Comparison of ENCODE assay signal across 21 cellular contexts in the genomic region with DNA sequence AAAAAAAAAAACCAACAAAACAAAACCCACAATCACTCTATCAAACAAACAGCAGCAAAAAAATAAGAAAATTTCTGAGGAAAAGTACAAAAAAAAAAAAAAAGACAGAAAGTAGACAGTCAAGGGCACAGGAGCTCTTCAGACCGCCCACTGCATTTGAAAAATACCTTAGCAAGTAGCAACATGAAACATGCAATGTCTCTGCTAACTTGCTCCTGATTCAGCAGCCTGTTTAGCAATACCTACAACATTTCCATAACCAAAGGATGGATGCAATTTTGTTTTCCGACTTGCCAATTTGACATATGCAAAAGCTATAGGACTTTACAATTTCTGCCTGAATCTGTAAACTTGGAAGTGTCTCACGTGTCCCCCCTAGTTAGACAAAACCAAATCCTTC. TPM values are rescaled to one million over a fixed set of nuclear protein-coding genes. Genes with fewer than 3 reads are reported as not detected.
A peak's percentile ranks its signal among the peaks of the same experiment; 100 is the strongest.
DNase-seq lines count a peak whose midpoint lies in the region; ATAC-seq, FAIRE-seq and TF ChIP-seq lines count a peak whose summit lies in the region.
"Had no signal": no experiment of that assay in that cellular context is flagged by ENCODE, and none has a peak within 500 bp of the region (broad histone marks: within the 10 kb centered on the region; RNA-seq: fewer than 3 reads in every experiment).

No MANE protein-coding gene starts in this region.

- H3K36me3 ChIP-seq in GM23338 (ENCODE audit: insufficient read depth) (0 out of 2 replicates have a peak, but pooled peaks cover 2% of the 10 kb centered on the region), bronchial epithelial cell (ENCODE audit: control insufficient read depth, insufficient read depth, low read length) (no peaks in the 10 kb centered on the region)

- no peak for TF ChIP-seq CTCF in CD4-positive, alpha-beta T cell (IDR thresholded peaks at IDR 0.05)
- TF ChIP-seq CTCF in GM23338 (conservative IDR thresholded peaks at IDR 0.05; ENCODE audit: low read depth in 2 of 2) = no peak
- TF ChIP-seq CTCF in bronchial epithelial cell (IDR thresholded peaks at IDR 0.05; ENCODE audit: insufficient read depth, low read length, severe bottlenecking) = no peak
- TF ChIP-seq CTCF in natural killer cell (IDR thresholded peaks at IDR 0.05) = no peak

- H3K9me2 ChIP-seq in GM23338 (ENCODE audit: insufficient read depth) = no peaks in the 10 kb centered on the region

- peaks cover 80% of the 10 kb centered on the region for H3K36me3 Mint-ChIP-seq in CD4-positive, alpha-beta T cell (ENCODE audit: low read depth)
- H3K36me3 Mint-ChIP-seq in GM23338 (ENCODE audit: low read depth) (peaks cover 4% of the 10 kb centered on the region; the same call in 1 of the 3 replicates), natural killer cell (peaks cover 6% of the 10 kb centered on the region)

- H3K27me3 ChIP-seq in CD4-positive, alpha-beta T cell (ENCODE audit: control insufficient read depth, insufficient read depth, low read length) = no peaks in the 10 kb centered on the region
- no peaks in the 10 kb centered on the region for H3K27me3 ChIP-seq in GM23338 (ENCODE audit: insufficient read depth)
- no peaks in the 10 kb centered on the region for H3K27me3 ChIP-seq in bronchial epithelial cell (ENCODE audit: control insufficient read depth, insufficient read depth, low read length)
- H3K27me3 ChIP-seq: right atrium auricular region, tibial nerve had no signal

- H3K9me3 ChIP-seq in CD4-positive, alpha-beta T cell (ENCODE audit: control insufficient read depth, low read length) = no peaks in the 10 kb centered on the region
- H3K9me3 ChIP-seq: right atrium auricular region, tibial nerve had no signal

- H2AFZ ChIP-seq in GM23338 = no peak overlapping the region

- H3K9me3 Mint-ChIP-seq in CD4-positive, alpha-beta T cell = no peaks in the 10 kb centered on the region
- H3K9me3 Mint-ChIP-seq in GM23338 (no peaks in the 10 kb centered on the region), natural killer cell (no peaks in the 10 kb centered on the region)

- no peak for DNase-seq in CD4-positive, alpha-beta T cell
- no peak for DNase-seq in GM23338 (ENCODE audit: low spot score)
- DNase-seq in bronchial epithelial cell (ENCODE audit: low read depth) = peak; percentile 94
- no peak for DNase-seq in natural killer cell
- no peak for DNase-seq in NCI-H2029 (lab: John Stamatoyannopoulos, UW)
- no peak for DNase-seq in NCI-H1105 treated with DMSO at 0.1 percent for 48 hours (lab: John Stamatoyannopoulos, UW)
- DNase-seq: activated CD4-positive, alpha-beta T cell treated with anti-CD3 and anti-CD28 coated beads, Interleukin-2, amount 50 U/mL, for 48 hours; amygdala; NCI-H1417; NCI-H2171; occipital lobe; OCI-M1; SIG-M5; stimulated activated CD4-positive, alpha-beta T cell treated with anti-CD3 and anti-CD28 coated beads, Interleukin-15, amount 100 ng/mL, for 24 hours had no signal

- intact Hi-C loops in CD4-positive, alpha-beta T cell (cut with DNase I, micrococcal nuclease) = no loop called here
- intact Hi-C loops in natural killer cell (cut with micrococcal nuclease) = no loop called here

- no peaks in the 10 kb centered on the region for H3K79me2 ChIP-seq in GM23338 (replicated peaks; ENCODE audit: insufficient read depth)

- H4K20me1 ChIP-seq in GM23338 (replicated peaks; ENCODE audit: insufficient read depth) = no peaks in the 10 kb centered on the region

- H3K27ac Mint-ChIP-seq in CD4-positive, alpha-beta T cell = peak overlapping the region; percentile 75
- H3K27ac Mint-ChIP-seq in GM23338 (peak overlapping the region; percentile 71), natural killer cell (peak overlapping the region; percentile 64 to 67)

- POLR2A ChIA-PET in CD4-positive, alpha-beta T cell (lab: Charles Lee) = interaction anchor here (0.6 kb wide), 1 partner anchor 1910 kb away, joined by 3 read pairs; the partner anchor contains the start of gene CDK12

- FAIRE-seq in bronchial epithelial cell (lab: Jason Lieb, UNC) = no peak
- FAIRE-seq: D721Med, GM19239, H54 had no signal

- H3K27ac ChIP-seq in CD4-positive, alpha-beta T cell (ENCODE audit: low read depth, low read length) = no peak overlapping the region
- no peak overlapping the region for H3K27ac ChIP-seq in GM23338 (ENCODE audit: low read depth)
- H3K27ac ChIP-seq: right atrium auricular region, tibial nerve, VCaP had no signal

- H3K4me3 ChIP-seq in GM23338 (no peak overlapping the region), bronchial epithelial cell (ENCODE audit: low read depth, low read length) (no peak overlapping the region)
- H3K4me3 ChIP-seq: right atrium auricular region, tibial nerve had no signal

- no peak overlapping the region for H3K4me3 Mint-ChIP-seq in CD4-positive, alpha-beta T cell
- H3K4me3 Mint-ChIP-seq in GM23338 (no peak overlapping the region), natural killer cell (no peak overlapping the region)

- H3K4me1 ChIP-seq in GM23338 (ENCODE audit: insufficient read depth) = no peaks in the 10 kb centered on the region

- ATAC-seq in CD4-positive, alpha-beta T cell (ENCODE audit: poor library complexity) = no peak
- ATAC-seq in GM23338 (no peak), natural killer cell (no peak), GM18498 (IDR thresholded peaks at IDR 0.05; ENCODE audit: unreplicated experiment) (no peak)

- no peaks in the 10 kb centered on the region for H3F3A ChIP-seq in GM23338 (replicated peaks; ENCODE audit: low read depth)

- no peaks in the 10 kb centered on the region for H3K27me3 Mint-ChIP-seq in CD4-positive, alpha-beta T cell
- H3K27me3 Mint-ChIP-seq in GM23338 (ENCODE audit: insufficient read depth, low read depth, poor library complexity) (no peaks in the 10 kb centered on the region), natural killer cell (ENCODE audit: low read depth in 2 of 2) (no peaks in the 10 kb centered on the region)

- CTCF ChIA-PET in CD4-positive, alpha-beta T cell (lab: Charles Lee) = interaction anchor here (1.3 to 2.5 kb wide), 3 partner anchors 11 to 59 kb away, joined by 3 to 7 read pairs (median 3); partner anchors contain the start of gene SYNRG

- no peak overlapping the region for H3K4me2 ChIP-seq in GM23338

- H3K4me1 Mint-ChIP-seq in CD4-positive, alpha-beta T cell (ENCODE audit: low read depth) = peaks cover 72% of the 10 kb centered on the region
- H3K4me1 Mint-ChIP-seq in GM23338 (peaks cover 6% of the 10 kb centered on the region; the same call in 2 of the 3 replicates), natural killer cell (peaks cover 40 to 45% of the 10 kb centered on the region in 2 donors)

TF ChIP-seq in GM23338, 12 proteins besides CTCF, POLR2A, EP300 and RAD21 (continues in another document):
- TF ChIP-seq JUNB (IDR thresholded peaks at IDR 0.05; ENCODE audit: unreplicated experiment) (no peak), POLR2AphosphoS5 (IDR thresholded peaks at IDR 0.05; ENCODE audit: low read depth) (no peak), ZNF331 (CRISPR knock-in tag; IDR thresholded peaks at IDR 0.05; ENCODE audit: low read depth) (no peak), NANOG (IDR thresholded peaks at IDR 0.05; ENCODE audit: borderline replicate concordance) (no peak), ZNF114 (CRISPR knock-in tag; IDR thresholded peaks at IDR 0.05) (no peak), EZH2phosphoT487 (IDR thresholded peaks at IDR 0.05; ENCODE audit: unreplicated experiment) (no peak), CREB1 (CRISPR knock-in tag; IDR thresholded peaks at IDR 0.05; ENCODE audit: low read depth) (no peak)
- TF ChIP-seq, protein P1, sequence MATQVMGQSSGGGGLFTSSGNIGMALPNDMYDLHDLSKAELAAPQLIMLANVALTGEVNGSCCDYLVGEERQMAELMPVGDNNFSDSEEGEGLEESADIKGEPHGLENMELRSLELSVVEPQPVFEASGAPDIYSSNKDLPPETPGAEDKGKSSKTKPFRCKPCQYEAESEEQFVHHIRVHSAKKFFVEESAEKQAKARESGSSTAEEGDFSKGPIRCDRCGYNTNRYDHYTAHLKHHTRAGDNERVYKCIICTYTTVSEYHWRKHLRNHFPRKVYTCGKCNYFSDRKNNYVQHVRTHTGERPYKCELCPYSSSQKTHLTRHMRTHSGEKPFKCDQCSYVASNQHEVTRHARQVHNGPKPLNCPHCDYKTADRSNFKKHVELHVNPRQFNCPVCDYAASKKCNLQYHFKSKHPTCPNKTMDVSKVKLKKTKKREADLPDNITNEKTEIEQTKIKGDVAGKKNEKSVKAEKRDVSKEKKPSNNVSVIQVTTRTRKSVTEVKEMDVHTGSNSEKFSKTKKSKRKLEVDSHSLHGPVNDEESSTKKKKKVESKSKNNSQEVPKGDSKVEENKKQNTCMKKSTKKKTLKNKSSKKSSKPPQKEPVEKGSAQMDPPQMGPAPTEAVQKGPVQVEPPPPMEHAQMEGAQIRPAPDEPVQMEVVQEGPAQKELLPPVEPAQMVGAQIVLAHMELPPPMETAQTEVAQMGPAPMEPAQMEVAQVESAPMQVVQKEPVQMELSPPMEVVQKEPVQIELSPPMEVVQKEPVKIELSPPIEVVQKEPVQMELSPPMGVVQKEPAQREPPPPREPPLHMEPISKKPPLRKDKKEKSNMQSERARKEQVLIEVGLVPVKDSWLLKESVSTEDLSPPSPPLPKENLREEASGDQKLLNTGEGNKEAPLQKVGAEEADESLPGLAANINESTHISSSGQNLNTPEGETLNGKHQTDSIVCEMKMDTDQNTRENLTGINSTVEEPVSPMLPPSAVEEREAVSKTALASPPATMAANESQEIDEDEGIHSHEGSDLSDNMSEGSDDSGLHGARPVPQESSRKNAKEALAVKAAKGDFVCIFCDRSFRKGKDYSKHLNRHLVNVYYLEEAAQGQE (IDR thresholded peaks at IDR 0.05; ENCODE audit: unreplicated experiment) = no peak

RNA-seq across cellular contexts. Expression of gene SYNRG, which starts 57.4 kb away (rescaled TPM):
- 10 to 100 TPM; 40.0 to 45.8 TPM for total RNA-seq in CD4-positive, alpha-beta T cell
- total RNA-seq in GM23338 (2014; rRNA removed; shearing (Covaris generic)) = 15.4 and 18.6 TPM in 2 replicates
- 17.3 and 22.6 TPM in 2 replicates for polyA plus RNA-seq in GM23338 (2016; fragmentation: Nextera tagmentation; extraction: Ambion mirVana)
- total RNA-seq in bronchial epithelial cell = 4.7 and 6.7 TPM in 2 replicates
- total RNA-seq in natural killer cell = 100 to 1,000 TPM in 1 of 3 donors, 10 to 100 TPM in 2; 82.1 to 137 (median 88.2) TPM
